ENCODE assay signal across 2 cellular contexts in genomic region chr3:71753716-71754609, GRCh38.
TF ChIP-seq lines count a peak whose summit lies in the region.

GPR27 (plus strand) TSS chr3:71753855; CDS start chr3:71754050, 195 bp downstream.

TF ChIP-seq in Ishikawa, 13 proteins besides CTCF, POLR2A, EP300 and RAD21 (continued from another document):
- TF ChIP-seq MAX (IDR thresholded peaks at IDR 0.05) (peak; percentile 72), REST (IDR thresholded peaks at IDR 0.05; ENCODE audit: low read depth) (no peak)

TF ChIP-seq in GM12878, 131 proteins besides CTCF, POLR2A, EP300 and RAD21 (continued from another document):
- no peak for TF ChIP-seq CEBPZ (IDR thresholded peaks at IDR 0.05; ENCODE audit: low read depth, low read length)
